10 cellular contexts compared by ENCODE assay signal in genomic region chr14:24665440-24665991, GRCh38. TPM values are rescaled to one million over a fixed set of nuclear protein-coding genes. Genes with fewer than 3 reads are reported as not detected.
A peak's percentile ranks its signal among the peaks of the same experiment; 100 is the strongest.
DNase-seq lines count a peak whose midpoint lies in the region; ATAC-seq and TF ChIP-seq lines count a peak whose summit lies in the region.
"Had no signal": no experiment of that assay in that cellular context is flagged by ENCODE, and none has a peak within 500 bp of the region (broad histone marks: within the 10 kb centered on the region; RNA-seq: fewer than 3 reads in every experiment).

No MANE protein-coding gene starts in this region.

- H3K4me1 Mint-ChIP-seq in activated CD4-positive, alpha-beta T cell treated with anti-CD3 and anti-CD28 coated beads, Interleukin-2, amount 10 ng/mL, durations not matched to agents 24 days and 14 days, result peaks cover 83% of the 10 kb centered on the region

- intact Hi-C loops in activated CD4-positive, alpha-beta T cell treated with anti-CD3 and anti-CD28 coated beads, Interleukin-2, amount 10 ng/mL, durations not matched to agents 24 days and 14 days (cut with micrococcal nuclease), result loop anchor here (1.0 kb wide), 2 partner anchors 8 to 31 kb away; partner anchors contain the start of gene GZMB
- intact Hi-C loops in left ventricle myocardium inferior (cut with micrococcal nuclease), result no loop called here

- no peak overlapping the region for H3K27ac ChIP-seq in left ventricle myocardium inferior (replicated peaks)

- peak overlapping the region; percentile 89 for H3K27ac Mint-ChIP-seq in activated CD4-positive, alpha-beta T cell treated with anti-CD3 and anti-CD28 coated beads, Interleukin-2, amount 10 ng/mL, durations not matched to agents 24 days and 14 days

- peaks cover 19% of the 10 kb centered on the region for H3K36me3 Mint-ChIP-seq in activated CD4-positive, alpha-beta T cell treated with anti-CD3 and anti-CD28 coated beads, Interleukin-2, amount 10 ng/mL, durations not matched to agents 24 days and 14 days (ENCODE audit: low read depth)

- H3K9me3 ChIP-seq in left ventricle myocardium inferior (replicated peaks), result no peaks in the 10 kb centered on the region

- H3K4me3 Mint-ChIP-seq in activated CD4-positive, alpha-beta T cell treated with anti-CD3 and anti-CD28 coated beads, Interleukin-2, amount 10 ng/mL, durations not matched to agents 24 days and 14 days, result peak overlapping the region; percentile 78

- CTCF ChIA-PET in HEK293T (lab: Yijun Ruan, JAX), result no interaction called here

- H3K4me3 ChIP-seq in left ventricle myocardium inferior, result no peak overlapping the region
- H3K4me3 ChIP-seq: skin epidermis had no signal

- POLR2A ChIA-PET in HEK293T (lab: Yijun Ruan, JAX), result no interaction called here

- H3K4me1 ChIP-seq in left ventricle myocardium inferior, result peaks cover 5% of the 10 kb centered on the region

- no peaks in the 10 kb centered on the region for H3K27me3 Mint-ChIP-seq in activated CD4-positive, alpha-beta T cell treated with anti-CD3 and anti-CD28 coated beads, Interleukin-2, amount 10 ng/mL, durations not matched to agents 24 days and 14 days

- peak; percentile 97 for ATAC-seq in HG02870 (IDR thresholded peaks at IDR 0.05; ENCODE audit: unreplicated experiment)

- H3K9me3 Mint-ChIP-seq in activated CD4-positive, alpha-beta T cell treated with anti-CD3 and anti-CD28 coated beads, Interleukin-2, amount 10 ng/mL, durations not matched to agents 24 days and 14 days, result peaks cover 13% of the 10 kb centered on the region

- H3K27me3 ChIP-seq in left ventricle myocardium inferior (ENCODE audit: low read depth), result peaks cover 6% of the 10 kb centered on the region

- peak; percentile 83 for DNase-seq in activated CD4-positive, alpha-beta T cell treated with anti-CD3 and anti-CD28 coated beads, Interleukin-2, amount 10 ng/mL, durations not matched to agents 24 days and 14 days
- no peak for DNase-seq in activated CD4-positive, alpha-beta T cell treated with anti-CD3 and anti-CD28 coated beads for 4 hours
- DNase-seq in OCI-M1 (lab: John Stamatoyannopoulos, UW), result peak; percentile 7
- peak in 2 of 3 experiments; percentile 13 to 31 for DNase-seq in stimulated activated CD4-positive, alpha-beta T cell treated with anti-CD3 and anti-CD28 coated beads, TNF-alpha, amount 100 ng/mL, for 24 hours (ENCODE audit: low read depth in 3 of 3)
- DNase-seq in NCI-H510A (lab: John Stamatoyannopoulos, UW), result no peak
- DNase-seq in HEK293T (ENCODE audit: extremely low spot score), result no peak
- DNase-seq in left ventricle myocardium inferior, result no peak
- DNase-seq: NCI-H446 had no signal

- TF ChIP-seq CTCF in left ventricle myocardium inferior (IDR thresholded peaks at IDR 0.05; ENCODE audit: borderline replicate concordance), result no peak

- H3K36me3 ChIP-seq in left ventricle myocardium inferior, result no peaks in the 10 kb centered on the region

TF ChIP-seq in HEK293T, 16 proteins besides CTCF, POLR2A, EP300 and RAD21:
- TF ChIP-seq LEF1 (IDR thresholded peaks at IDR 0.05; ENCODE audit: borderline replicate concordance) (no peak), NFRKB (IDR thresholded peaks at IDR 0.05) (no peak), ARNT (IDR thresholded peaks at IDR 0.05) (no peak), FOXK2 (IDR thresholded peaks at IDR 0.05) (no peak), SP1 (IDR thresholded peaks at IDR 0.05) (no peak), TARDBP (IDR thresholded peaks at IDR 0.05) (no peak), FOXA1 (IDR thresholded peaks at IDR 0.05) (no peak), SUZ12 (IDR thresholded peaks at IDR 0.05) (no peak), ZNF384 (IDR thresholded peaks at IDR 0.05) (no peak), CTBP1 (IDR thresholded peaks at IDR 0.05; ENCODE audit: borderline replicate concordance) (no peak), L3MBTL2 (conservative IDR thresholded peaks at IDR 0.05) (no peak), PKNOX1 (IDR thresholded peaks at IDR 0.05) (no peak), ELF4 (IDR thresholded peaks at IDR 0.05) (no peak), FOXM1 (IDR thresholded peaks at IDR 0.05; ENCODE audit: borderline replicate concordance) (no peak), HDGF (IDR thresholded peaks at IDR 0.05; ENCODE audit: borderline replicate concordance) (no peak), BHLHE40 (IDR thresholded peaks at IDR 0.05; ENCODE audit: borderline replicate concordance) (no peak)

RNA-seq across cellular contexts. Expression of gene GZMB, which starts 31.5 kb away (rescaled TPM):
- total RNA-seq in activated CD4-positive, alpha-beta T cell treated with anti-CD3 and anti-CD28 coated beads, Interleukin-2, amount 10 ng/mL, durations not matched to agents 24 days and 14 days, result 4,455 and 4,487 TPM in 2 replicates
- 0.52 TPM for total RNA-seq in left ventricle myocardium inferior

RNA-seq across cellular contexts. Expression of gene GZMH, which starts 56.0 kb away (rescaled TPM):
- 24.3 and 25.2 TPM in 2 replicates for total RNA-seq in activated CD4-positive, alpha-beta T cell treated with anti-CD3 and anti-CD28 coated beads, Interleukin-2, amount 10 ng/mL, durations not matched to agents 24 days and 14 days
- not detected for total RNA-seq in left ventricle myocardium inferior

Comparison
In these comparisons a context has a peak if more than half of its experiments do, and no peak if none do; other contexts are left out.
1. DNase-seq: peak in activated CD4-positive, alpha-beta T cell treated with anti-CD3 and anti-CD28 coated beads, Interleukin-2, amount 10 ng/mL, durations not matched to agents 24 days and 14 days (single experiment), OCI-M1 (single experiment) and stimulated activated CD4-positive, alpha-beta T cell treated with anti-CD3 and anti-CD28 coated beads, TNF-alpha, amount 100 ng/mL, for 24 hours (2 of 3); none in activated CD4-positive, alpha-beta T cell treated with anti-CD3 and anti-CD28 coated beads for 4 hours (0 of 2), NCI-H510A (single experiment), HEK293T (single experiment) and left ventricle myocardium inferior (single experiment).
2. RNA of gene GZMB, which starts 31.5 kb away (total RNA-seq): 4,455 to 4,487 TPM in activated CD4-positive, alpha-beta T cell treated with anti-CD3 and anti-CD28 coated beads, Interleukin-2, amount 10 ng/mL, durations not matched to agents 24 days and 14 days; 0.52 TPM in left ventricle myocardium inferior (single experiment); every median in the first group is over 1,000 times any median in the second.
3. RNA of gene GZMH, which starts 56.0 kb away (total RNA-seq): 24.3 to 25.2 TPM in activated CD4-positive, alpha-beta T cell treated with anti-CD3 and anti-CD28 coated beads, Interleukin-2, amount 10 ng/mL, durations not matched to agents 24 days and 14 days; not detected in left ventricle myocardium inferior (single experiment); every median in the first group is over 10 times any median in the second.